In genomic region chr3:47266709-47267489, GRCh38 we compare ENCODE assay signal across 8 cellular contexts. TPM values are rescaled to one million over a fixed set of nuclear protein-coding genes. Genes with fewer than 3 reads are reported as not detected.
DNase-seq lines count a peak whose midpoint lies in the region; ATAC-seq and TF ChIP-seq lines count a peak whose summit lies in the region.

No MANE protein-coding gene starts in this region.

- H3K27me3 ChIP-seq in cardiac muscle cell (no peaks in the 10 kb centered on the region), spleen (replicated peaks in 1 of 7) (no peaks in the 10 kb centered on the region)

- no peak for TF ChIP-seq POLR2A in spleen (IDR thresholded peaks at IDR 0.05)

- peak; percentile 69 to 77 for ATAC-seq in activated T-cell treated with anti-CD3 and anti-CD28 coated beads, Interleukin-2, amount 50 U/mL, for 4 hours
- ATAC-seq in GM19023 (IDR thresholded peaks at IDR 0.05; ENCODE audit: unreplicated experiment) = no peak

- DNase-seq in activated CD4-positive, alpha-beta T cell treated with anti-CD3 and anti-CD28 coated beads for 1 hour = peak; percentile 30
- DNase-seq in activated CD4-positive, alpha-beta T cell treated with anti-CD3 and anti-CD28 coated beads, Interleukin-2, amount 10 ng/mL, durations not matched to agents 7 days and 5 days = no peak
- peak; percentile 96 for DNase-seq in MV-4-11 (lab: John Stamatoyannopoulos, UW)
- peak; percentile 41 for DNase-seq in activated T-cell treated with anti-CD3 and anti-CD28 coated beads, Interleukin-2, amount 50 U/mL, for 4 hours
- peak; percentile 26 to 97 for DNase-seq in cardiac muscle cell (ENCODE audit: low read depth in 1 of 2, low spot score in 1 of 2)
- peak; percentile 61 for DNase-seq in spleen
- DNase-seq in NCI-H128 (lab: John Stamatoyannopoulos, UW; ENCODE audit: unreplicated experiment) = no peak

- no peaks in the 10 kb centered on the region for H3K9me3 ChIP-seq in cardiac muscle cell (ENCODE audit: low read depth)
- H3K9me3 ChIP-seq in spleen = no peaks in the 10 kb centered on the region

- POLR2A ChIA-PET in activated CD4-positive, alpha-beta T cell treated with anti-CD3 and anti-CD28 coated beads, Interleukin-2, amount 10 ng/mL, durations not matched to agents 7 days and 5 days (lab: Charles Lee) = no interaction called here

- peaks cover 6% of the 10 kb centered on the region for H3K4me1 Mint-ChIP-seq in activated CD4-positive, alpha-beta T cell treated with anti-CD3 and anti-CD28 coated beads, Interleukin-2, amount 10 ng/mL, durations not matched to agents 7 days and 5 days
- H3K4me1 Mint-ChIP-seq in activated T-cell treated with anti-CD3 and anti-CD28 coated beads, Interleukin-2, amount 50 U/mL, for 4 hours (ENCODE audit: low read depth) = peaks cover 5% of the 10 kb centered on the region

- no peaks in the 10 kb centered on the region for H3K9me3 Mint-ChIP-seq in activated CD4-positive, alpha-beta T cell treated with anti-CD3 and anti-CD28 coated beads, Interleukin-2, amount 10 ng/mL, durations not matched to agents 7 days and 5 days
- no peaks in the 10 kb centered on the region for H3K9me3 Mint-ChIP-seq in activated T-cell treated with anti-CD3 and anti-CD28 coated beads, Interleukin-2, amount 50 U/mL, for 4 hours

- intact Hi-C loops in spleen (cut with DNase I; ENCODE audit: low total_unique reads) = no loop called here

- H3K36me3 ChIP-seq in cardiac muscle cell = no peaks in the 10 kb centered on the region
- H3K36me3 ChIP-seq in spleen = no peaks in the 10 kb centered on the region

- H3K27me3 Mint-ChIP-seq in activated CD4-positive, alpha-beta T cell treated with anti-CD3 and anti-CD28 coated beads, Interleukin-2, amount 10 ng/mL, durations not matched to agents 7 days and 5 days = no peaks in the 10 kb centered on the region
- no peaks in the 10 kb centered on the region for H3K27me3 Mint-ChIP-seq in activated T-cell treated with anti-CD3 and anti-CD28 coated beads, Interleukin-2, amount 50 U/mL, for 4 hours (ENCODE audit: low read depth)

- no peak overlapping the region for H3K4me3 Mint-ChIP-seq in activated CD4-positive, alpha-beta T cell treated with anti-CD3 and anti-CD28 coated beads, Interleukin-2, amount 10 ng/mL, durations not matched to agents 7 days and 5 days
- no peak overlapping the region for H3K4me3 Mint-ChIP-seq in activated T-cell treated with anti-CD3 and anti-CD28 coated beads, Interleukin-2, amount 50 U/mL, for 4 hours

- CTCF ChIA-PET in activated CD4-positive, alpha-beta T cell treated with anti-CD3 and anti-CD28 coated beads, Interleukin-2, amount 10 ng/mL, durations not matched to agents 7 days and 5 days (lab: Charles Lee) = interaction anchor here (1.1 kb wide), 1 partner anchor 57 kb away, joined by 4 read pairs; no protein-coding TSS in a partner anchor

- H3K27ac Mint-ChIP-seq in activated CD4-positive, alpha-beta T cell treated with anti-CD3 and anti-CD28 coated beads, Interleukin-2, amount 10 ng/mL, durations not matched to agents 7 days and 5 days = no peak overlapping the region

- H3K4me1 ChIP-seq in cardiac muscle cell (ENCODE audit: low read depth) (no peaks in the 10 kb centered on the region), spleen (peaks cover 0 to 11% (median 2%) of the 10 kb centered on the region in 6 donors)

- no peak overlapping the region for H3K27ac ChIP-seq in cardiac muscle cell
- H3K27ac ChIP-seq in spleen = no peak overlapping the region

- no peak for TF ChIP-seq CTCF in cardiac muscle cell (IDR thresholded peaks at IDR 0.05; ENCODE audit: low read depth, low read length)
- TF ChIP-seq CTCF in spleen (IDR thresholded peaks at IDR 0.05 in 8 of 11, conservative IDR thresholded peaks at IDR 0.05 in 3 of 11) = no peak

- no peak overlapping the region for H3K4me3 ChIP-seq in cardiac muscle cell
- no peak overlapping the region for H3K4me3 ChIP-seq in spleen

- H3K36me3 Mint-ChIP-seq in activated CD4-positive, alpha-beta T cell treated with anti-CD3 and anti-CD28 coated beads, Interleukin-2, amount 10 ng/mL, durations not matched to agents 7 days and 5 days (ENCODE audit: low read depth) = no peaks in the 10 kb centered on the region
- no peaks in the 10 kb centered on the region for H3K36me3 Mint-ChIP-seq in activated T-cell treated with anti-CD3 and anti-CD28 coated beads, Interleukin-2, amount 50 U/mL, for 4 hours (ENCODE audit: insufficient read depth)

- WGBS in spleen, 5 donors = 45 to 62% (median 47%) methylated on average over 11 of the region's 11 CpGs

RNA-seq across cellular contexts. Expression of gene KIF9, which starts 15.7 kb away (rescaled TPM):
- total RNA-seq in activated CD4-positive, alpha-beta T cell treated with anti-CD3 and anti-CD28 coated beads, Interleukin-2, amount 10 ng/mL, durations not matched to agents 7 days and 5 days = 1 to 10 TPM; 3.6 to 3.9 TPM
- 1 to 10 TPM; 3.2 to 4.8 (median 4.1) TPM for total RNA-seq in activated T-cell treated with anti-CD3 and anti-CD28 coated beads, Interleukin-2, amount 50 U/mL, for 4 hours
- total RNA-seq in cardiac muscle cell = 10.8 and 14.7 TPM in 2 replicates
- polyA plus RNA-seq in cardiac muscle cell = 9.8 and 13.2 TPM in 2 replicates
- 10 to 100 TPM in 2 of 7 donors, 1 to 10 TPM in 5; 3.9 to 15.8 (median 6.6) TPM for total RNA-seq in spleen
- 10 to 100 TPM in 1 of 3 donors, 1 to 10 TPM in 2; 3.8 to 12.3 (median 6.8) TPM for polyA plus RNA-seq in spleen

RNA-seq across cellular contexts. Expression of gene KLHL18, which starts 15.8 kb away (rescaled TPM):
- 10 to 100 TPM; 21.4 to 24.8 TPM for total RNA-seq in activated CD4-positive, alpha-beta T cell treated with anti-CD3 and anti-CD28 coated beads, Interleukin-2, amount 10 ng/mL, durations not matched to agents 7 days and 5 days
- 10 to 100 TPM; 48.8 to 55.0 (median 52.4) TPM for total RNA-seq in activated T-cell treated with anti-CD3 and anti-CD28 coated beads, Interleukin-2, amount 50 U/mL, for 4 hours
- total RNA-seq in cardiac muscle cell = 12.5 and 14.8 TPM in 2 replicates
- 15.9 and 20.0 TPM in 2 replicates for polyA plus RNA-seq in cardiac muscle cell
- total RNA-seq in spleen = 10 to 100 TPM; 22.0 to 44.6 (median 31.3) TPM
- 10 to 100 TPM; 19.2 to 28.3 (median 26.9) TPM for polyA plus RNA-seq in spleen

Comparison
In these comparisons a context has a peak if more than half of its experiments do, and no peak if none do; other contexts are left out.
1. DNase-seq: peak in activated CD4-positive, alpha-beta T cell treated with anti-CD3 and anti-CD28 coated beads for 1 hour (single experiment), MV-4-11 (single experiment), activated T-cell treated with anti-CD3 and anti-CD28 coated beads, Interleukin-2, amount 50 U/mL, for 4 hours (single experiment), cardiac muscle cell (2 of 2) and spleen (single experiment); none in activated CD4-positive, alpha-beta T cell treated with anti-CD3 and anti-CD28 coated beads, Interleukin-2, amount 10 ng/mL, durations not matched to agents 7 days and 5 days (single experiment) and NCI-H128 (single experiment).